ENCODE assay signal across 8 cellular contexts in the genomic region with DNA sequence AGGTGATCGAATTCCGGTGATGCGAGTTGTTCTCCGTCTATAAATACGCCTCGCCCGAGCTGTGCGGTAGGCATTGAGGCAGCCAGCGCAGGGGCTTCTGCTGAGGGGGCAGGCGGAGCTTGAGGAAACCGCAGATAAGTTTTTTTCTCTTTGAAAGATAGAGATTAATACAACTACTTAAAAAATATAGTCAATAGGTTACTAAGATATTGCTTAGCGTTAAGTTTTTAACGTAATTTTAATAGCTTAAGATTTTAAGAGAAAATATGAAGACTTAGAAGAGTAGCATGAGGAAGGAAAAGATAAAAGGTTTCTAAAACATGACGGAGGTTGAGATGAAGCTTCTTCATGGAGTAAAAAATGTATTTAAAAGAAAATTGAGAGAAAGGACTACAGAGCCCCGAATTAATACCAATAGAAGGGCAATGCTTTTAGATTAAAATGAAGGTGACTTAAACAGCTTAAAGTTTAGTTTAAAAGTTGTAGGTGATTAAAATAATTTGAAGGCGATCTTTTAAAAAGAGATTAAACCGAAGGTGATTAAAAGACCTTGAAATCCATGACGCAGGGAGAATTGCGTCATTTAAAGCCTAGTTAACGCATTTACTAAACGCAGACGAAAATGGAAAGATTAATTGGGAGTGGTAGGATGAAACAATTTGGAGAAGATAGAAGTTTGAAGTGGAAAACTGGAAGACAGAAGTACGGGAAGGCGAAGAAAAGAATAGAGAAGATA. TPM values are rescaled to one million over a fixed set of nuclear protein-coding genes. Genes with fewer than 3 reads are reported as not detected.
DNase-seq lines count a peak whose midpoint lies in the region; ATAC-seq and TF ChIP-seq lines count a peak whose summit lies in the region.

A gene (plus strand): TSS at position 69 of the 736 bp plus-strand sequence.

- peaks cover 9% of the 10 kb centered on the region for H3K36me3 Mint-ChIP-seq in activated naive CD4-positive, alpha-beta T cell treated with anti-CD3 and anti-CD28 coated beads, Interleukin-2, amount 10 ng/mL, durations not matched to agents 7 days and 5 days

- no peaks in the 10 kb centered on the region for H3K36me3 ChIP-seq in ovary
- H3K36me3 ChIP-seq in testis (ENCODE audit: low read depth, missing control alignments) = no peaks in the 10 kb centered on the region

- no peaks in the 10 kb centered on the region for H3K9me3 Mint-ChIP-seq in activated naive CD4-positive, alpha-beta T cell treated with anti-CD3 and anti-CD28 coated beads, Interleukin-2, amount 10 ng/mL, durations not matched to agents 7 days and 5 days

- no peak within 1 kb of the TSS for H3K27ac Mint-ChIP-seq in activated naive CD4-positive, alpha-beta T cell treated with anti-CD3 and anti-CD28 coated beads, Interleukin-2, amount 10 ng/mL, durations not matched to agents 7 days and 5 days

- intact Hi-C loops in ovary (cut with DNase I) (loop anchor here in 3 of 4 donors (2.0 to 5.0 kb wide), 2 partner anchors 76 to 77 kb away; a partner anchor contains a TSS), testis (cut with DNase I; ENCODE audit: low total_unique reads) (loop anchor here (5.0 kb wide), 1 partner anchor 77 kb away; a partner anchor contains a TSS)

- H3K27me3 ChIP-seq in ovary = no peaks in the 10 kb centered on the region
- no peaks in the 10 kb centered on the region for H3K27me3 ChIP-seq in testis

- H3K4me3 Mint-ChIP-seq in activated naive CD4-positive, alpha-beta T cell treated with anti-CD3 and anti-CD28 coated beads, Interleukin-2, amount 10 ng/mL, durations not matched to agents 7 days and 5 days = no peak within 1 kb of the TSS

- no peak for TF ChIP-seq POLR2A in ovary (IDR thresholded peaks at IDR 0.05)
- TF ChIP-seq POLR2A in testis (IDR thresholded peaks at IDR 0.05) = peak; percentile 100

- H3K27me3 Mint-ChIP-seq in activated naive CD4-positive, alpha-beta T cell treated with anti-CD3 and anti-CD28 coated beads, Interleukin-2, amount 10 ng/mL, durations not matched to agents 7 days and 5 days = peaks cover 4% of the 10 kb centered on the region

- H3K4me1 Mint-ChIP-seq in activated naive CD4-positive, alpha-beta T cell treated with anti-CD3 and anti-CD28 coated beads, Interleukin-2, amount 10 ng/mL, durations not matched to agents 7 days and 5 days = peaks cover 25% of the 10 kb centered on the region

- peak; percentile 25 for ATAC-seq in GM19467 (IDR thresholded peaks at IDR 0.05; ENCODE audit: unreplicated experiment)
- peak; percentile 16 for ATAC-seq in SK-N-SH treated with all-trans-retinoic acid at 6 μM for 48 hours

- H3K4me3 ChIP-seq in ovary = peak within 1 kb of the TSS; percentile 82
- peak within 1 kb of the TSS; percentile 90 to 94 for H3K4me3 ChIP-seq in testis

- peak within 1 kb of the TSS; percentile 91 to 94 for H3K27ac ChIP-seq in ovary
- H3K27ac ChIP-seq in testis = peak within 1 kb of the TSS; percentile 92 to 96

- H3K4me1 ChIP-seq in ovary (ENCODE audit: insufficient read depth) = peaks cover 5% of the 10 kb centered on the region
- H3K4me1 ChIP-seq in testis = peaks cover 28% of the 10 kb centered on the region

- in situ Hi-C loops in ACHN (cut with HindIII; ENCODE audit: low pct_ligation_motif_present, low pct_unique_long_range_greater_than_20kb, low sequenced_read_pairs) = loop anchor here (10.0 kb wide), 1 partner anchor 74 kb away; a partner anchor contains a TSS

- peak; percentile 89 for TF ChIP-seq EP300 in ovary (IDR thresholded peaks at IDR 0.05)

- TF ChIP-seq CTCF in ovary (IDR thresholded peaks at IDR 0.05) (peak in 1 of 3 donors; percentile 11), testis (IDR thresholded peaks at IDR 0.05) (no peak)

- CTCF ChIA-PET in activated naive CD4-positive, alpha-beta T cell treated with anti-CD3 and anti-CD28 coated beads, Interleukin-2, amount 10 ng/mL, durations not matched to agents 7 days and 5 days (lab: Charles Lee) = interaction anchor here (0.8 to 4.9 kb wide), 6 partner anchors 22 to 83 kb away, joined by 3 to 53 read pairs (median 8); a partner anchor contains a TSS

- WGBS in ovary, 3 donors = 0% methylated on average over 24 of the region's 24 CpGs
- WGBS in testis, 2 donors = 0 to 1% methylated on average over 24 of the region's 24 CpGs

- H3K9me3 ChIP-seq in ovary (no peaks in the 10 kb centered on the region), testis (no peaks in the 10 kb centered on the region)

- DNase-seq in ACHN (peak; percentile 92), NCI-H1092 treated with DMSO at 0.1 percent for 48 hours (lab: John Stamatoyannopoulos, UW) (peak; percentile 97), glomerular endothelial cell (ENCODE audit: extremely low read depth, low read depth, low spot score) (no peak), ovary (peak; percentile 93 to 96 (median 96)), testis (peak; percentile 96)
- DNase-seq in activated naive CD4-positive, alpha-beta T cell treated with anti-CD3 and anti-CD28 coated beads, Interleukin-2, amount 10 ng/mL, durations not matched to agents 7 days and 5 days = peak; percentile 95

TF ChIP-seq in SK-N-SH treated with all-trans-retinoic acid at 6 μM for 48 hours, 23 proteins besides CTCF, POLR2A, EP300 and RAD21 (continues in another document):
- TF ChIP-seq ZNF565 (CRISPR knock-in tag; conservative IDR thresholded peaks at IDR 0.05; ENCODE audit: low read depth) (peak; percentile 97), ZFP30 (CRISPR knock-in tag; IDR thresholded peaks at IDR 0.05) (peak; percentile 91), SNAI2 (CRISPR knock-in tag; IDR thresholded peaks at IDR 0.05) (peak; percentile 99), ZNF8 (CRISPR knock-in tag; IDR thresholded peaks at IDR 0.05) (peak; percentile 90), ARNTL (CRISPR knock-in tag; IDR thresholded peaks at IDR 0.05; ENCODE audit: borderline replicate concordance, low read depth) (peak; percentile 97), GLIS3 (CRISPR knock-in tag; IDR thresholded peaks at IDR 0.05) (peak; percentile 99), CSDC2 (CRISPR knock-in tag; IDR thresholded peaks at IDR 0.05) (peak; percentile 92), TCF4 (CRISPR knock-in tag; IDR thresholded peaks at IDR 0.05; ENCODE audit: borderline replicate concordance) (peak; percentile 96), PPARA (CRISPR knock-in tag; IDR thresholded peaks at IDR 0.05; ENCODE audit: borderline replicate concordance) (peak; percentile 96)
- TF ChIP-seq, protein P1, sequence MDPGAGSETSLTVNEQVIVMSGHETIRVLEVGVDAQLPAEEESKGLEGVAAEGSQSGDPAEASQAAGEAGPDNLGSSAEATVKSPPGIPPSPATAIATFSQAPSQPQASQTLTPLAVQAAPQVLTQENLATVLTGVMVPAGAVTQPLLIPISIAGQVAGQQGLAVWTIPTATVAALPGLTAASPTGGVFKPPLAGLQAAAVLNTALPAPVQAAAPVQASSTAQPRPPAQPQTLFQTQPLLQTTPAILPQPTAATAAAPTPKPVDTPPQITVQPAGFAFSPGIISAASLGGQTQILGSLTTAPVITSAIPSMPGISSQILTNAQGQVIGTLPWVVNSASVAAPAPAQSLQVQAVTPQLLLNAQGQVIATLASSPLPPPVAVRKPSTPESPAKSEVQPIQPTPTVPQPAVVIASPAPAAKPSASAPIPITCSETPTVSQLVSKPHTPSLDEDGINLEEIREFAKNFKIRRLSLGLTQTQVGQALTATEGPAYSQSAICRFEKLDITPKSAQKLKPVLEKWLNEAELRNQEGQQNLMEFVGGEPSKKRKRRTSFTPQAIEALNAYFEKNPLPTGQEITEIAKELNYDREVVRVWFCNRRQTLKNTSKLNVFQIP (CRISPR knock-in tag; IDR thresholded peaks at IDR 0.05; ENCODE audit: borderline replicate concordance, low read depth) = peak; percentile 100
- TF ChIP-seq, protein P2, sequence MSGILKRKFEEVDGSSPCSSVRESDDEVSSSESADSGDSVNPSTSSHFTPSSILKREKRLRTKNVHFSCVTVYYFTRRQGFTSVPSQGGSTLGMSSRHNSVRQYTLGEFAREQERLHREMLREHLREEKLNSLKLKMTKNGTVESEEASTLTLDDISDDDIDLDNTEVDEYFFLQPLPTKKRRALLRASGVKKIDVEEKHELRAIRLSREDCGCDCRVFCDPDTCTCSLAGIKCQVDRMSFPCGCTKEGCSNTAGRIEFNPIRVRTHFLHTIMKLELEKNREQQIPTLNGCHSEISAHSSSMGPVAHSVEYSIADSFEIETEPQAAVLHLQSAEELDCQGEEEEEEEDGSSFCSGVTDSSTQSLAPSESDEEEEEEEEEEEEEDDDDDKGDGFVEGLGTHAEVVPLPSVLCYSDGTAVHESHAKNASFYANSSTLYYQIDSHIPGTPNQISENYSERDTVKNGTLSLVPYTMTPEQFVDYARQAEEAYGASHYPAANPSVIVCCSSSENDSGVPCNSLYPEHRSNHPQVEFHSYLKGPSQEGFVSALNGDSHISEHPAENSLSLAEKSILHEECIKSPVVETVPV (CRISPR knock-in tag; IDR thresholded peaks at IDR 0.05) = peak; percentile 100
- TF ChIP-seq, protein P3, sequence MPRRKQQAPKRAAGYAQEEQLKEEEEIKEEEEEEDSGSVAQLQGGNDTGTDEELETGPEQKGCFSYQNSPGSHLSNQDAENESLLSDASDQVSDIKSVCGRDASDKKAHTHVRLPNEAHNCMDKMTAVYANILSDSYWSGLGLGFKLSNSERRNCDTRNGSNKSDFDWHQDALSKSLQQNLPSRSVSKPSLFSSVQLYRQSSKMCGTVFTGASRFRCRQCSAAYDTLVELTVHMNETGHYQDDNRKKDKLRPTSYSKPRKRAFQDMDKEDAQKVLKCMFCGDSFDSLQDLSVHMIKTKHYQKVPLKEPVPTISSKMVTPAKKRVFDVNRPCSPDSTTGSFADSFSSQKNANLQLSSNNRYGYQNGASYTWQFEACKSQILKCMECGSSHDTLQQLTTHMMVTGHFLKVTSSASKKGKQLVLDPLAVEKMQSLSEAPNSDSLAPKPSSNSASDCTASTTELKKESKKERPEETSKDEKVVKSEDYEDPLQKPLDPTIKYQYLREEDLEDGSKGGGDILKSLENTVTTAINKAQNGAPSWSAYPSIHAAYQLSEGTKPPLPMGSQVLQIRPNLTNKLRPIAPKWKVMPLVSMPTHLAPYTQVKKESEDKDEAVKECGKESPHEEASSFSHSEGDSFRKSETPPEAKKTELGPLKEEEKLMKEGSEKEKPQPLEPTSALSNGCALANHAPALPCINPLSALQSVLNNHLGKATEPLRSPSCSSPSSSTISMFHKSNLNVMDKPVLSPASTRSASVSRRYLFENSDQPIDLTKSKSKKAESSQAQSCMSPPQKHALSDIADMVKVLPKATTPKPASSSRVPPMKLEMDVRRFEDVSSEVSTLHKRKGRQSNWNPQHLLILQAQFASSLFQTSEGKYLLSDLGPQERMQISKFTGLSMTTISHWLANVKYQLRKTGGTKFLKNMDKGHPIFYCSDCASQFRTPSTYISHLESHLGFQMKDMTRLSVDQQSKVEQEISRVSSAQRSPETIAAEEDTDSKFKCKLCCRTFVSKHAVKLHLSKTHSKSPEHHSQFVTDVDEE (CRISPR knock-in tag; IDR thresholded peaks at IDR 0.05) = no peak

RNA-seq across cellular contexts. Expression of the gene that starts here (rescaled TPM):
- total RNA-seq in glomerular endothelial cell = 3,312 and 7,796 TPM in 2 replicates
- over 10,000 TPM in 4 of 7 donors, 1,000 to 10,000 TPM in 3; 4,813 to 13,132 (median 10,519) TPM for total RNA-seq in ovary
- polyA plus RNA-seq in ovary = 100 to 1,000 TPM; 396 to 616 TPM
- total RNA-seq in testis = 1,000 to 10,000 TPM; 8,109 to 9,314 TPM
- 26.7 TPM for polyA plus RNA-seq in testis (ENCODE audit: insufficient read depth, low read depth, low replicate concordance)

Comparison
In these comparisons a context has a peak if more than half of its experiments do, and no peak if none do; other contexts are left out.
1. RNA of the gene that starts here (polyA plus RNA-seq): 396 to 616 TPM in ovary; 26.7 TPM in testis (single experiment); every median in the first group is over 10 times any median in the second.